In genomic region chr2:155377178-155377780, GRCh38 we compare ENCODE assay signal across 8 cellular contexts.
A peak's percentile ranks its signal among the peaks of the same experiment; 100 is the strongest.
DNase-seq lines count a peak whose midpoint lies in the region; ATAC-seq and TF ChIP-seq lines count a peak whose summit lies in the region.

No MANE protein-coding gene starts in this region.

- ATAC-seq in right cardiac atrium = no peak
- ATAC-seq in left lobe of liver = peak; percentile 54
- no peak for ATAC-seq in aorta (ENCODE audit: low FRiP score)

- no peak for TF ChIP-seq POLR2A in stomach (IDR thresholded peaks at IDR 0.05)

- WGBS in right cardiac atrium = 64% methylated on average over 6 of the region's 6 CpGs
- 65 to 71% (median 66%) methylated on average over 6 of the region's 6 CpGs for WGBS in stomach, 5 donors
- WGBS in aorta, 2 donors = 50 to 54% methylated on average over 6 of the region's 6 CpGs

- H3K4me3 ChIP-seq in cardiac muscle cell = no peak overlapping the region
- H3K4me3 ChIP-seq in right cardiac atrium (ENCODE audit: low read length) = no peak overlapping the region
- no peak overlapping the region for H3K4me3 ChIP-seq in stomach
- H3K4me3 ChIP-seq in aorta (ENCODE audit: low read length in 2 of 2) = no peak overlapping the region

- H3K4me1 ChIP-seq in cardiac muscle cell (ENCODE audit: low read depth) = no peaks in the 10 kb centered on the region
- H3K4me1 ChIP-seq in right cardiac atrium (ENCODE audit: control insufficient read depth, insufficient read depth, low read length) = no peaks in the 10 kb centered on the region
- H3K4me1 ChIP-seq in stomach = peaks cover 0 to 4% (median 0%) of the 10 kb centered on the region in 4 donors
- H3K4me1 ChIP-seq in aorta (ENCODE audit: control insufficient read depth in 1 of 2, insufficient read depth in 2 of 2, low read length in 2 of 2) = no peaks in the 10 kb centered on the region

- TF ChIP-seq CTCF in cardiac muscle cell (IDR thresholded peaks at IDR 0.05; ENCODE audit: low read depth, low read length) = peak; percentile 31
- TF ChIP-seq CTCF in VCaP (conservative IDR thresholded peaks at IDR 0.05) = peak; percentile 70
- peak in 1 of 7 experiments; percentile 24 for TF ChIP-seq CTCF in stomach (IDR thresholded peaks at IDR 0.05)

- no peaks in the 10 kb centered on the region for H3K9me3 ChIP-seq in cardiac muscle cell (ENCODE audit: low read depth)
- H3K9me3 ChIP-seq in right cardiac atrium (ENCODE audit: control insufficient read depth, low read length) = no peaks in the 10 kb centered on the region
- H3K9me3 ChIP-seq in stomach = no peaks in the 10 kb centered on the region
- no peaks in the 10 kb centered on the region for H3K9me3 ChIP-seq in aorta (ENCODE audit: control insufficient read depth, low read length)

- DNase-seq in cardiac muscle cell (ENCODE audit: low read depth in 1 of 2, low spot score in 1 of 2) (peak; percentile 15 to 44), right cardiac atrium (no peak), NCI-H146 (lab: John Stamatoyannopoulos, UW) (peak; percentile 52), left lobe of liver (ENCODE audit: low spot score) (no peak), stomach (no peak), aorta (no peak)
- DNase-seq in stimulated activated CD4-positive, alpha-beta T cell treated with anti-CD3 and anti-CD28 coated beads, Interleukin-1b, Interleukin-23, amount 100 ng/mL, for 48 hours = no peak

- H3K27me3 ChIP-seq in cardiac muscle cell = no peaks in the 10 kb centered on the region
- H3K27me3 ChIP-seq in right cardiac atrium (ENCODE audit: control insufficient read depth, insufficient read depth) = no peaks in the 10 kb centered on the region
- no peaks in the 10 kb centered on the region for H3K27me3 ChIP-seq in stomach
- no peaks in the 10 kb centered on the region for H3K27me3 ChIP-seq in aorta (ENCODE audit: control insufficient read depth in 1 of 2, insufficient read depth in 2 of 2, low read length in 1 of 2)

- TF ChIP-seq EP300 in stomach (IDR thresholded peaks at IDR 0.05) = no peak

- H3K27ac ChIP-seq in cardiac muscle cell = no peak overlapping the region
- H3K27ac ChIP-seq in right cardiac atrium (ENCODE audit: low read length) = no peak overlapping the region
- H3K27ac ChIP-seq in VCaP = no peak overlapping the region
- no peak overlapping the region for H3K27ac ChIP-seq in stomach
- H3K27ac ChIP-seq in aorta (ENCODE audit: low read depth in 1 of 2, low read length in 2 of 2) = no peak overlapping the region

- H3K36me3 ChIP-seq in cardiac muscle cell (no peaks in the 10 kb centered on the region), stomach (no peaks in the 10 kb centered on the region), aorta (ENCODE audit: control insufficient read depth in 1 of 2, insufficient read depth in 2 of 2, low read length in 1 of 2) (no peaks in the 10 kb centered on the region)

- intact Hi-C loops in right cardiac atrium (cut with DNase I) = loop anchor here in 1 of 4 donors (10.0 kb wide), 1 partner anchor 1818 kb away; no protein-coding TSS in a partner anchor
- intact Hi-C loops in stomach (cut with DNase I; ENCODE audit: low total_unique reads) = no loop called here
- intact Hi-C loops in aorta (cut with DNase I) = loop anchor here in 1 of 2 donors (10.0 kb wide), 1 partner anchor 1818 kb away; no protein-coding TSS in a partner anchor

Comparison
In these comparisons a context has a peak if more than half of its experiments do, and no peak if none do; other contexts are left out.
1. DNase-seq: peak in cardiac muscle cell (2 of 2) and NCI-H146 (single experiment); none in right cardiac atrium (0 of 3), left lobe of liver (single experiment), stomach (single experiment), stimulated activated CD4-positive, alpha-beta T cell treated with anti-CD3 and anti-CD28 coated beads, Interleukin-1b, Interleukin-23, amount 100 ng/mL, for 48 hours (single experiment) and aorta (0 of 2).